Comparison of ENCODE assay signal across 1 cellular context in the genomic region with DNA sequence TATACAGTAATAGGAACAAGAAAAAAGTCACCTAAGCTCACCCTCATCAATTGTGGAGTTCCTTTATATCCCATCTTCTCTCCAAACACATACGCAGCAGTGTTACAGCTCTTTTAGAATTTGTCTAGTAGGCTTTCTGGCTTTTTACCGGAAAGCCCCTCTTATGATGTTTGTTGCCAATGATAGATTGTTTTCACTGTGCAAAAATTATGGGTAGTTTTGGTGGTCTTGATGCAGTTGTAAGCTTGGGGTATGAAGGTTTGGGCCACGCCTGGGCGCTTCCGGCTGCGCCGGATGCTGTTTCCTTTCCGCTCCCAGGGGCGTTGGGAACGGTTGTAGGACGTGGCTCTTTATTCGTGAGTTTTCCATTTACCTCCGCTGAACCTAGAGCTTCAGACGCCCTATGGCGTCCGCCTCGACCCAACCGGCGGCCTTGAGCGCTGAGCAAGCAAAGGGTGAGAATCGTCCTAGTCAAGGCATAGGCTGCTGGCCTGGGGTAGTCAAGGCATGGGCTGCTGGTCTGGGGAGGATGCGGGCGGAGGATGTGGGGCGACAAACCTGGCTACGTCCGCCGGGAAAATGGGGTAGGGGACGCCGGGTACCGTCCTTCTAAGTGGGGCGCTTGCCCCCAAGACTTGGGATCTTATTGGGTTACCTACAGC.
A peak's percentile ranks its signal among the peaks of the same experiment; 100 is the strongest.
TF ChIP-seq lines count a peak whose summit lies in the region.

Gene C12orf57 (plus strand): TSS at position 304 of the 662 bp plus-strand sequence. CDS start 100 bp downstream, at position 404.
Gene RNU7-1 (plus strand): TSS at position 98 of the 662 bp plus-strand sequence.

TF ChIP-seq in HepG2, 621 proteins besides CTCF, POLR2A, EP300 and RAD21 (continued from another document and continues in another):
- TF ChIP-seq THRA (CRISPR knock-in tag; IDR thresholded peaks at IDR 0.05; ENCODE audit: borderline replicate concordance), result peak; percentile 80
- no peak for TF ChIP-seq ADNP (CRISPR knock-in tag; IDR thresholded peaks at IDR 0.05)
- TF ChIP-seq, protein P1, sequence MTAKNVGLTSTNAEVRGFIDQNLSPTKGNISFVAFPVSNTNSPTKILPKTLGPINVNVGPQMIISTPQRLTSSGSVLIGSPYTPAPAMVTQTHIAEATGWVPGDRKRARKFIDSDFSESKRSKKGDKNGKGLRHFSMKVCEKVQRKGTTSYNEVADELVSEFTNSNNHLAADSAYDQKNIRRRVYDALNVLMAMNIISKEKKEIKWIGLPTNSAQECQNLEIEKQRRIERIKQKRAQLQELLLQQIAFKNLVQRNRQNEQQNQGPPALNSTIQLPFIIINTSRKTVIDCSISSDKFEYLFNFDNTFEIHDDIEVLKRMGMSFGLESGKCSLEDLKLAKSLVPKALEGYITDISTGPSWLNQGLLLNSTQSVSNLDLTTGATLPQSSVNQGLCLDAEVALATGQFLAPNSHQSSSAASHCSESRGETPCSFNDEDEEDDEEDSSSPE (CRISPR knock-in tag; IDR thresholded peaks at IDR 0.05), result peak; percentile 65; the same call in 1 of the 2 replicates
- TF ChIP-seq, protein P2, sequence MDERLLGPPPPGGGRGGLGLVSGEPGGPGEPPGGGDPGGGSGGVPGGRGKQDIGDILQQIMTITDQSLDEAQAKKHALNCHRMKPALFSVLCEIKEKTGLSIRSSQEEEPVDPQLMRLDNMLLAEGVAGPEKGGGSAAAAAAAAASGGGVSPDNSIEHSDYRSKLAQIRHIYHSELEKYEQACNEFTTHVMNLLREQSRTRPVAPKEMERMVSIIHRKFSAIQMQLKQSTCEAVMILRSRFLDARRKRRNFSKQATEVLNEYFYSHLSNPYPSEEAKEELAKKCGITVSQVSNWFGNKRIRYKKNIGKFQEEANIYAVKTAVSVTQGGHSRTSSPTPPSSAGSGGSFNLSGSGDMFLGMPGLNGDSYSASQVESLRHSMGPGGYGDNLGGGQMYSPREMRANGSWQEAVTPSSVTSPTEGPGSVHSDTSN (CRISPR knock-in tag; IDR thresholded peaks at IDR 0.05), result no peak
- peak; percentile 77 for TF ChIP-seq ZBTB2 (CRISPR knock-in tag; IDR thresholded peaks at IDR 0.05; ENCODE audit: low read depth)
- TF ChIP-seq, protein P3, sequence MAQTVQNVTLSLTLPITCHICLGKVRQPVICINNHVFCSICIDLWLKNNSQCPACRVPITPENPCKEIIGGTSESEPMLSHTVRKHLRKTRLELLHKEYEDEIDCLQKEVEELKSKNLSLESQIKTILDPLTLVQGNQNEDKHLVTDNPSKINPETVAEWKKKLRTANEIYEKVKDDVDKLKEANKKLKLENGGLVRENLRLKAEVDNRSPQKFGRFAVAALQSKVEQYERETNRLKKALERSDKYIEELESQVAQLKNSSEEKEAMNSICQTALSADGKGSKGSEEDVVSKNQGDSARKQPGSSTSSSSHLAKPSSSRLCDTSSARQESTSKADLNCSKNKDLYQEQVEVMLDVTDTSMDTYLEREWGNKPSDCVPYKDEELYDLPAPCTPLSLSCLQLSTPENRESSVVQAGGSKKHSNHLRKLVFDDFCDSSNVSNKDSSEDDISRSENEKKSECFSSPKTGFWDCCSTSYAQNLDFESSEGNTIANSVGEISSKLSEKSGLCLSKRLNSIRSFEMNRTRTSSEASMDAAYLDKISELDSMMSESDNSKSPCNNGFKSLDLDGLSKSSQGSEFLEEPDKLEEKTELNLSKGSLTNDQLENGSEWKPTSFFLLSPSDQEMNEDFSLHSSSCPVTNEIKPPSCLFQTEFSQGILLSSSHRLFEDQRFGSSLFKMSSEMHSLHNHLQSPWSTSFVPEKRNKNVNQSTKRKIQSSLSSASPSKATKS (CRISPR knock-in tag; IDR thresholded peaks at IDR 0.05), result no peak; the same call in 1 of the 2 replicates
- TF ChIP-seq MIER3 (CRISPR knock-in tag; IDR thresholded peaks at IDR 0.05; ENCODE audit: borderline replicate concordance), result peak; percentile 66; the same call in 1 of the 2 replicates
- TF ChIP-seq GPBP1L1 (CRISPR knock-in tag; IDR thresholded peaks at IDR 0.05), result no peak
- no peak for TF ChIP-seq NFE2L1 (CRISPR knock-in tag; IDR thresholded peaks at IDR 0.05; ENCODE audit: borderline replicate concordance)
- peak; percentile 73 for TF ChIP-seq ATF3 (CRISPR knock-in tag; IDR thresholded peaks at IDR 0.05)
- TF ChIP-seq CHD2 (IDR thresholded peaks at IDR 0.05; ENCODE audit: low read depth, low read length), result no peak; the same call in 1 of the 2 replicates
- TF ChIP-seq NKX3-1 (CRISPR knock-in tag; IDR thresholded peaks at IDR 0.05), result peak; percentile 80
- TF ChIP-seq ZNF557 (CRISPR knock-in tag; IDR thresholded peaks at IDR 0.05), result 0 out of 2 replicates have a peak, but pooled peaks have one; percentile 73
- TF ChIP-seq TBL1XR1 (IDR thresholded peaks at IDR 0.05; ENCODE audit: borderline replicate concordance, low read length, partially characterized antibody), result peak; percentile 39
- TF ChIP-seq FIP1L1 (IDR thresholded peaks at IDR 0.05; ENCODE audit: borderline replicate concordance, insufficient read depth, low read depth, low read length), result no peak
- TF ChIP-seq AHR (CRISPR knock-in tag; IDR thresholded peaks at IDR 0.05), result no peak
- peak; percentile 86; the same call in 1 of the 2 replicates for TF ChIP-seq ZNF570 (CRISPR knock-in tag; IDR thresholded peaks at IDR 0.05; ENCODE audit: borderline replicate concordance)
- no peak for TF ChIP-seq ZNF512 (CRISPR knock-in tag; IDR thresholded peaks at IDR 0.05)
- TF ChIP-seq CSRNP2 (CRISPR knock-in tag; conservative IDR thresholded peaks at IDR 0.05; ENCODE audit: low read depth), result peak; percentile 29
- no peak for TF ChIP-seq HNF4A (CRISPR knock-in tag; IDR thresholded peaks at IDR 0.05)
- no peak; the same call in 1 of the 2 replicates for TF ChIP-seq ZNF574 (CRISPR knock-in tag; IDR thresholded peaks at IDR 0.05)
- TF ChIP-seq ZNF274 (CRISPR knock-in tag; IDR thresholded peaks at IDR 0.05), result no peak
- no peak for TF ChIP-seq ATAD3A (CRISPR knock-in tag; IDR thresholded peaks at IDR 0.05)
- TF ChIP-seq SATB2 (CRISPR knock-in tag; IDR thresholded peaks at IDR 0.05), result no peak
- TF ChIP-seq ZBTB34 (CRISPR knock-in tag; IDR thresholded peaks at IDR 0.05), result 0 out of 2 replicates have a peak, but pooled peaks have one; percentile 25
- TF ChIP-seq, protein P4, sequence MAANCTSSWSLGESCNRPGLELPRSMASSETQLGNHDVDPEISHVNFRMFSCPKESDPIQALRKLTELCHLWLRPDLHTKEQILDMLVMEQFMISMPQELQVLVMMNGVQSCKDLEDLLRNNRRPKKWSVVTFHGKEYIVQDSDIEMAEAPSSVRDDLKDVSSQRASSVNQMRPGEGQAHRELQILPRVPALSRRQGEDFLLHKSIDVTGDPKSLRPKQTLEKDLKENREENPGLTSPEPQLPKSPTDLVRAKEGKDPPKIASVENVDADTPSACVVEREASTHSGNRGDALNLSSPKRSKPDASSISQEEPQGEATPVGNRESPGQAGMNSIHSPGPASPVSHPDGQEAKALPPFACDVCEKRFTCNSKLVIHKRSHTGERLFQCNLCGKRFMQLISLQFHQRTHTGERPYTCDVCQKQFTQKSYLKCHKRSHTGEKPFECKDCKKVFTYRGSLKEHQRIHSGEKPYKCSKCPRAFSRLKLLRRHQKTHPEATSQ (CRISPR knock-in tag; IDR thresholded peaks at IDR 0.05; ENCODE audit: borderline replicate concordance), result peak; percentile 93
